Comparison of ENCODE assay signal across 30 cellular contexts in the genomic region with DNA sequence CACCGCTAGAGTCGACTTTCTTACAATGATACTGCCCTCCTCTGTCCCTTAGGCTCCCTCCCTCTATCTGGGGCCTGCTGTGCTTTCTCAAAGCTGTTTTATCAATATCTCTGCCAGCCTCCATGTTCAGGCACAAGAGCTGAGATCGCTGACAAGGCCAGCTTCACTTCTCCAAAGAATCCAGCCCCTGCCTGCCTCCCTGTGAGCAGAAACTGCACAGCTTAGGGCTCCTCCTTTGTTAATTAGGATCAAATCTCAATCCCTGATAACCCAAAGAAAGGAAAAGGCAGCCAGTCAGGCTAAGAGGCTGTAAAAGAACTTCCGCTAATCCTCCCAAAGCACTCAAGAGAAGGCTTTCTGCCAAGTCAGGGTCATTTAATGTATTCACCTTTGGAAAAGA.
A peak's percentile ranks its signal among the peaks of the same experiment; 100 is the strongest.
DNase-seq lines count a peak whose midpoint lies in the region; ATAC-seq, FAIRE-seq and TF ChIP-seq lines count a peak whose summit lies in the region.
"Had no signal": no experiment of that assay in that cellular context is flagged by ENCODE, and none has a peak within 500 bp of the region (broad histone marks: within the 10 kb centered on the region; RNA-seq: fewer than 3 reads in every experiment).

No MANE protein-coding gene starts in this region.

- no peak overlapping the region for H3K4me3 ChIP-seq in astrocyte (ENCODE audit: insufficient read depth, low read depth, low read length)
- no peak overlapping the region for H3K4me3 ChIP-seq in mesendoderm (ENCODE audit: low read length)
- H3K4me3 ChIP-seq: adrenal gland, skin epidermis, thyroid gland had no signal

- H3K27me3 Mint-ChIP-seq in astrocyte (ENCODE audit: low read depth, unreplicated experiment): peaks cover 21% of the 10 kb centered on the region
- peaks cover 27% of the 10 kb centered on the region for H3K27me3 Mint-ChIP-seq in Calu3 (ENCODE audit: unreplicated experiment)
- H3K27me3 Mint-ChIP-seq: activated CD4-positive, alpha-beta memory T cell treated with anti-CD3 and anti-CD28 coated beads for 36 hours; T-helper 17 cell had no signal

- no peak overlapping the region for H4K5ac ChIP-seq in mesendoderm (ENCODE audit: low read length)

- no peak overlapping the region for H3K56ac ChIP-seq in mesendoderm (ENCODE audit: low read length)

- H3K27ac ChIP-seq in astrocyte (ENCODE audit: low read depth, low read length) (no peak overlapping the region), mesendoderm (ENCODE audit: low read depth, low read length) (no peak overlapping the region)
- H3K27ac ChIP-seq: adrenal gland, epithelial cell of prostate, skin epidermis, thyroid gland had no signal

- peak; percentile 8 for TF ChIP-seq CTCF in astrocyte (IDR thresholded peaks at IDR 0.05; ENCODE audit: insufficient read depth, low read depth, low read length)
- TF ChIP-seq CTCF in Calu3 (IDR thresholded peaks at IDR 0.05; ENCODE audit: unreplicated experiment): no peak

- CTCF ChIA-PET in Calu3 (lab: Charles Lee): no interaction called here

- no peak overlapping the region for H4K8ac ChIP-seq in mesendoderm (ENCODE audit: low read depth, low read length)

- no peak overlapping the region for H3K27ac Mint-ChIP-seq in astrocyte (ENCODE audit: unreplicated experiment)
- no peak overlapping the region for H3K27ac Mint-ChIP-seq in Calu3 (ENCODE audit: unreplicated experiment)
- H3K27ac Mint-ChIP-seq: activated CD4-positive, alpha-beta memory T cell treated with anti-CD3 and anti-CD28 coated beads for 36 hours; naive thymus-derived CD8-positive, alpha-beta T cell; T-helper 17 cell had no signal

- H3K36me3 ChIP-seq in astrocyte (ENCODE audit: insufficient read depth, low read length): no peaks in the 10 kb centered on the region
- no peaks in the 10 kb centered on the region for H3K36me3 ChIP-seq in mesendoderm (ENCODE audit: control insufficient read depth, insufficient read depth, low read length)
- H3K36me3 ChIP-seq: adrenal gland, thyroid gland had no signal

- no peak overlapping the region for H2BK120ac ChIP-seq in mesendoderm (ENCODE audit: low read depth, low read length)

- no peak overlapping the region for H2BK5ac ChIP-seq in mesendoderm (ENCODE audit: low read length)

- H3K9ac ChIP-seq in astrocyte (ENCODE audit: low read length) (no peak overlapping the region), mesendoderm (ENCODE audit: low read length) (no peak overlapping the region)

- H3K27me3 ChIP-seq in astrocyte (ENCODE audit: insufficient read depth, low read length) (no peaks in the 10 kb centered on the region), mesendoderm (ENCODE audit: insufficient read depth, low read length, poor library complexity) (no peaks in the 10 kb centered on the region)
- H3K27me3 ChIP-seq: adrenal gland, thyroid gland had no signal

- H3K4ac ChIP-seq in mesendoderm (ENCODE audit: low read depth, low read length): no peak overlapping the region

- H3K23ac ChIP-seq in mesendoderm (ENCODE audit: low read length): no peak overlapping the region

- no peaks in the 10 kb centered on the region for H3K36me3 Mint-ChIP-seq in astrocyte (ENCODE audit: low read depth, unreplicated experiment)
- H3K36me3 Mint-ChIP-seq in Calu3 (ENCODE audit: insufficient read depth, unreplicated experiment): no peaks in the 10 kb centered on the region
- H3K36me3 Mint-ChIP-seq: activated CD4-positive, alpha-beta memory T cell treated with anti-CD3 and anti-CD28 coated beads for 36 hours; naive thymus-derived CD8-positive, alpha-beta T cell had no signal

- no peaks in the 10 kb centered on the region for H3K79me2 ChIP-seq in astrocyte (ENCODE audit: insufficient read depth, low read length)
- H3K79me2 ChIP-seq in mesendoderm (ENCODE audit: control insufficient read depth, insufficient read depth, low read length): no peaks in the 10 kb centered on the region

- no peak for FAIRE-seq in astrocyte (lab: Jason Lieb, UNC)
- FAIRE-seq: bronchial epithelial cell, kidney had no signal

- no peaks in the 10 kb centered on the region for H3K79me1 ChIP-seq in mesendoderm (ENCODE audit: low read length)

- H2AK5ac ChIP-seq in mesendoderm (ENCODE audit: low read length): no peak overlapping the region

- WGBS in mesendoderm (ENCODE audit: extremely low coverage, insufficient coverage, low lambda C conversion rate): no CpG with 5 or more reads among the region's 4 CpGs

- H3K4me3 Mint-ChIP-seq in astrocyte (ENCODE audit: unreplicated experiment) (no peak overlapping the region), Calu3 (ENCODE audit: low read depth, unreplicated experiment) (no peak overlapping the region)
- H3K4me3 Mint-ChIP-seq: activated CD4-positive, alpha-beta memory T cell treated with anti-CD3 and anti-CD28 coated beads for 36 hours; naive thymus-derived CD8-positive, alpha-beta T cell; T-helper 17 cell had no signal

- no peaks in the 10 kb centered on the region for H3K9me3 Mint-ChIP-seq in astrocyte (ENCODE audit: unreplicated experiment)
- no peaks in the 10 kb centered on the region for H3K9me3 Mint-ChIP-seq in Calu3 (ENCODE audit: low read depth, unreplicated experiment)

- H3K18ac ChIP-seq in mesendoderm (ENCODE audit: low read length): no peak overlapping the region

- intact Hi-C loops in left ventricle myocardium superior (cut with micrococcal nuclease) (no loop called here), Right ventricle myocardium superior (cut with DNase I) (no loop called here), Calu3 (cut with micrococcal nuclease; ENCODE audit: unreplicated experiment) (no loop called here)

- H4K20me1 ChIP-seq in astrocyte (ENCODE audit: insufficient read depth, low read length): no peaks in the 10 kb centered on the region

- DNase-seq in left ventricle myocardium superior: no peak
- DNase-seq in Right ventricle myocardium superior: no peak
- no peak for DNase-seq in astrocyte (ENCODE audit: low read depth)
- peak; percentile 67 for DNase-seq in mesendoderm
- no peak for DNase-seq in 8988T
- DNase-seq in T1000 (lab: John Stamatoyannopoulos, UW): no peak
- no peak for DNase-seq in Calu3
- DNase-seq in stimulated activated naive CD8-positive, alpha-beta T cell treated with anti-CD3 and anti-CD28 coated beads, Interleukin-15, Interleukin-2, amounts not matched to agents 100 U/mL and 50 U/mL, for 24 hours: no peak
- DNase-seq: activated CD4-positive, alpha-beta memory T cell treated with anti-CD3 and anti-CD28 coated beads for 36 hours; activated gamma-delta T cell; activated T-cell treated with anti-CD3 and anti-CD28 coated beads for 4 hours; adrenal gland; dermis blood vessel endothelial cell; foreskin melanocyte; HCEC 1CT; hypothalamus; Kasumi-1; kidney; mesenchymal stem cell; naive thymus-derived CD8-positive, alpha-beta T cell; NCI-H1048; OCI-M1; posterior cingulate gyrus; SHP77 treated with DMSO at 0.1 percent for 48 hours; stimulated activated naive CD4-positive, alpha-beta T cell; T-helper 17 cell; thyroid gland had no signal

- no peak overlapping the region for H2BK15ac ChIP-seq in mesendoderm (replicated peaks; ENCODE audit: low read depth)

- ATAC-seq in left ventricle myocardium superior: peak; percentile 14
- no peak for ATAC-seq in Right ventricle myocardium superior (ENCODE audit: poor library complexity)
- ATAC-seq in stimulated activated naive CD8-positive, alpha-beta T cell treated with anti-CD3 and anti-CD28 coated beads, Interleukin-15, Interleukin-2, amounts not matched to agents 100 U/mL and 50 U/mL, for 24 hours: no peak
- ATAC-seq: naive thymus-derived CD8-positive, alpha-beta T cell; T-helper 17 cell had no signal

- H3K4me2 ChIP-seq in astrocyte (ENCODE audit: low read length): no peak overlapping the region
- no peak overlapping the region for H3K4me2 ChIP-seq in mesendoderm (ENCODE audit: low read length)

- no peaks in the 10 kb centered on the region for H3K4me1 ChIP-seq in astrocyte (ENCODE audit: insufficient read depth, low read length)
- no peaks in the 10 kb centered on the region for H3K4me1 ChIP-seq in mesendoderm (ENCODE audit: control insufficient read depth, low read depth, low read length)
- H3K4me1 ChIP-seq: thyroid gland had no signal

- no peak overlapping the region for H2AFZ ChIP-seq in astrocyte (ENCODE audit: low read depth, low read length)

- no peaks in the 10 kb centered on the region for H3K4me1 Mint-ChIP-seq in astrocyte (ENCODE audit: low read depth, unreplicated experiment)
- no peaks in the 10 kb centered on the region for H3K4me1 Mint-ChIP-seq in Calu3 (ENCODE audit: low read depth, unreplicated experiment)
- H3K4me1 Mint-ChIP-seq: naive thymus-derived CD8-positive, alpha-beta T cell; T-helper 17 cell had no signal

- no peaks in the 10 kb centered on the region for H3K9me3 ChIP-seq in astrocyte (ENCODE audit: insufficient read depth, low read depth, low read length)
- H3K9me3 ChIP-seq: adrenal gland, thyroid gland had no signal

- BruUV-seq in Calu3 (replicated peaks; lab: Mats Ljungman, UMichigan): no TSS peak
